ENCODE assay signal across 1 cellular context in genomic region chr3:72750405-72750922, GRCh38.
TF ChIP-seq lines count a peak whose summit lies in the region.

No MANE protein-coding gene starts in this region.

TF ChIP-seq in GM23338, 12 proteins besides CTCF, POLR2A, EP300 and RAD21 (continued from another document):
- TF ChIP-seq ZNF462 (CRISPR knock-in tag; IDR thresholded peaks at IDR 0.05) = no peak
- TF ChIP-seq CREB1 (CRISPR knock-in tag; IDR thresholded peaks at IDR 0.05; ENCODE audit: low read depth) = no peak
